ENCODE assay signal across 8 cellular contexts in the genomic region with DNA sequence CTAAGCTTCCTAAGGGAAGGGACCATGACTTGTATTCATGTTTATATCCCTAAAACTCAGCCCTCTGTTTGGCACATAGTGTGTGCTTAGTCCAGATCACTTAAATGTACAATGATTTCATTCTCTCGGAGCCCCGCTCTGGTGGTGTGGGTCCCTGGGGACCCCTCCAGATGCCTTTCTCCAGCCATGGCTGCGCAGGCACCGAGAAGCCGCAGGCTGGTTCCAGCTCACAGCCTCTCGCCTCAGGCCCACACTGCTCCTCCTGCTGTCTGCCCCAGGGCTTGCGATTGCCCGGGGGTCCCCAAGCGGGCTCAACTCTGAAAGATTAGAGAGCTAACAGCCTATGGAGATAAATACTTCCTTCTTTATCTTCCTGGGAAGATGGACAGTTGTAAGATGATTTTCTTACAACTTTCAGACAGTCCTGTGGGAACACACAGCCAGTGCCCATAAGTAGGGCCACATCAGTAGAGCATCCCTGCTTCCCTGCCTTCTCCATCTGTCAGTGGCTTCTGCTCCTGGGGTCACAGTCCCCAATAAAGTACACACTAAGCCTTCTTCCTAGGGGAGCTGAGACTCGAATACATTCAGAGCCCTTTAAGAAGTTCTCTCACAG.
DNase-seq lines count a peak whose midpoint lies in the region; ATAC-seq, FAIRE-seq and TF ChIP-seq lines count a peak whose summit lies in the region.

No MANE protein-coding gene starts in this region.

- no peak for TF ChIP-seq EP300 in suprapubic skin (IDR thresholded peaks at IDR 0.05)

- H3K4me3 Mint-ChIP-seq in activated T-helper 2 cell treated with anti-CD3 and anti-CD28 coated beads, Interferon-gamma antibody, Interleukin-2, Interleukin-4, amounts not matched to agents 10 μg/mL and 5 μg/mL and 100 μg/mL, durations not matched to agents 14 hours and 24 hours and 36 hours (ENCODE audit: low read depth): peak overlapping the region; percentile 61
- peak overlapping the region; percentile 76 to 90 (median 82) for H3K4me3 Mint-ChIP-seq in immature natural killer cell

- H3K9me3 ChIP-seq in suprapubic skin: no peaks in the 10 kb centered on the region

- FAIRE-seq in HTR-8/SVneo (lab: Jason Lieb, UNC): no peak

- peaks cover 12% of the 10 kb centered on the region for H3K36me3 Mint-ChIP-seq in activated T-helper 2 cell treated with anti-CD3 and anti-CD28 coated beads, Interferon-gamma antibody, Interleukin-2, Interleukin-4, amounts not matched to agents 10 μg/mL and 5 μg/mL and 100 μg/mL, durations not matched to agents 14 hours and 24 hours and 36 hours (ENCODE audit: low read depth)
- peaks cover 0 to 8% (median 0%) of the 10 kb centered on the region in 3 donors for H3K36me3 Mint-ChIP-seq in immature natural killer cell

- H3K27me3 ChIP-seq in suprapubic skin: no peaks in the 10 kb centered on the region

- TF ChIP-seq POLR2A in suprapubic skin (IDR thresholded peaks at IDR 0.05): no peak

- DNase-seq in activated T-helper 2 cell treated with anti-CD3 and anti-CD28 coated beads, Interferon-gamma antibody, Interleukin-2, Interleukin-4, amounts not matched to agents 10 μg/mL and 5 μg/mL and 100 μg/mL, durations not matched to agents 14 hours and 24 hours and 36 hours (ENCODE audit: low spot score): no peak
- DNase-seq in immature natural killer cell (no peak), suprapubic skin (ENCODE audit: low spot score in 2 of 2) (no peak), NCI-H345 treated with DMSO at 0.1 percent for 48 hours (lab: John Stamatoyannopoulos, UW; ENCODE audit: unreplicated experiment) (no peak), HTR-8/SVneo (ENCODE audit: insufficient read length, low spot score) (no peak), cortex of kidney (lab: John Stamatoyannopoulos, UW) (no peak)

- H3K27ac Mint-ChIP-seq in activated T-helper 2 cell treated with anti-CD3 and anti-CD28 coated beads, Interferon-gamma antibody, Interleukin-2, Interleukin-4, amounts not matched to agents 10 μg/mL and 5 μg/mL and 100 μg/mL, durations not matched to agents 14 hours and 24 hours and 36 hours: peak overlapping the region; percentile 97
- peak overlapping the region; percentile 95 to 99 (median 98) for H3K27ac Mint-ChIP-seq in immature natural killer cell

- H3K27me3 Mint-ChIP-seq in activated T-helper 2 cell treated with anti-CD3 and anti-CD28 coated beads, Interferon-gamma antibody, Interleukin-2, Interleukin-4, amounts not matched to agents 10 μg/mL and 5 μg/mL and 100 μg/mL, durations not matched to agents 14 hours and 24 hours and 36 hours (ENCODE audit: low read depth): no peaks in the 10 kb centered on the region
- peaks cover 0 to 4% (median 0%) of the 10 kb centered on the region in 3 donors for H3K27me3 Mint-ChIP-seq in immature natural killer cell (ENCODE audit: low read depth in 3 of 3)

- WGBS in suprapubic skin: 77% methylated on average over 5 of the region's 10 CpGs

- no peak overlapping the region for H3K4me3 ChIP-seq in suprapubic skin

- H3K27ac ChIP-seq in suprapubic skin: peak overlapping the region; percentile 88

- no peaks in the 10 kb centered on the region for H3K36me3 ChIP-seq in suprapubic skin

- ATAC-seq in GM19025 (IDR thresholded peaks at IDR 0.05; ENCODE audit: low read depth, unreplicated experiment) (peak; percentile 34), HG03097 (IDR thresholded peaks at IDR 0.05; ENCODE audit: low FRiP score, unreplicated experiment) (peak; percentile 42)

- TF ChIP-seq CTCF in suprapubic skin (IDR thresholded peaks at IDR 0.05): no peak

- H3K9me3 Mint-ChIP-seq in activated T-helper 2 cell treated with anti-CD3 and anti-CD28 coated beads, Interferon-gamma antibody, Interleukin-2, Interleukin-4, amounts not matched to agents 10 μg/mL and 5 μg/mL and 100 μg/mL, durations not matched to agents 14 hours and 24 hours and 36 hours: no peaks in the 10 kb centered on the region
- H3K9me3 Mint-ChIP-seq in immature natural killer cell: no peaks in the 10 kb centered on the region

- H3K4me1 ChIP-seq in suprapubic skin: peaks cover 30% of the 10 kb centered on the region

- intact Hi-C loops in activated T-helper 2 cell treated with anti-CD3 and anti-CD28 coated beads, Interferon-gamma antibody, Interleukin-2, Interleukin-4, amounts not matched to agents 10 μg/mL and 5 μg/mL and 100 μg/mL, durations not matched to agents 14 hours and 24 hours and 36 hours (cut with micrococcal nuclease): loop anchor here (1.0 to 5.0 kb wide), 5 partner anchors 58 to 150 kb away; a partner anchor contains a TSS

- H3K4me1 Mint-ChIP-seq in activated T-helper 2 cell treated with anti-CD3 and anti-CD28 coated beads, Interferon-gamma antibody, Interleukin-2, Interleukin-4, amounts not matched to agents 10 μg/mL and 5 μg/mL and 100 μg/mL, durations not matched to agents 14 hours and 24 hours and 36 hours (ENCODE audit: low read depth): peaks cover 46% of the 10 kb centered on the region
- peaks cover 48 to 51% of the 10 kb centered on the region in 2 donors for H3K4me1 Mint-ChIP-seq in immature natural killer cell
